Comparison of ENCODE assay signal across 6 cellular contexts in genomic region chr22:10572531-10572930, GRCh38.
A peak's percentile ranks its signal among the peaks of the same experiment; 100 is the strongest.
DNase-seq lines count a peak whose midpoint lies in the region; ATAC-seq and TF ChIP-seq lines count a peak whose summit lies in the region.
"Not testable (repeated sequence)": the region's sequence is repeated elsewhere in the genome, so short reads cannot be mapped to it uniquely, and the experiment has no call there.

No MANE protein-coding gene starts in this region.

- H3K9me3 ChIP-seq in BE2C, mucosa of descending colon, testis: not testable (repeated sequence)

- ATAC-seq in mucosa of descending colon: not testable (repeated sequence)

- not testable (repeated sequence) for TF ChIP-seq CTCF in BE2C (IDR thresholded peaks at IDR 0.05; ENCODE audit: low read depth, low read length); mucosa of descending colon (IDR thresholded peaks at IDR 0.05); testis (IDR thresholded peaks at IDR 0.05)

- not testable (repeated sequence) for H3K4me3 ChIP-seq in BE2C (ENCODE audit: low read depth, low read length); mucosa of descending colon; testis
- peak overlapping the region; percentile 39; the same call in 1 of the 2 replicates for H3K4me3 ChIP-seq in GM08714 (ENCODE audit: low read length)

- not testable (repeated sequence) for H3K27me3 ChIP-seq in BE2C, testis

- H3K36me3 ChIP-seq in BE2C; mucosa of descending colon (ENCODE audit: low read depth); testis (ENCODE audit: low read depth, missing control alignments): not testable (repeated sequence)

- not testable (repeated sequence) for H3K4me1 ChIP-seq in BE2C; mucosa of descending colon (ENCODE audit: low read depth); testis

- intact Hi-C loops in mucosa of descending colon (cut with DNase I, micrococcal nuclease); posterior vena cava (cut with DNase I); testis (cut with DNase I; ENCODE audit: low total_unique reads): not testable (repeated sequence)

- not testable (repeated sequence) for H3K27ac ChIP-seq in testis

- whole genome bisulfite sequencing in testis, 2 donors: 40 to 60% methylated on average over 1 to 26 of the region's 42 CpGs

- DNase-seq in BE2C (peak; percentile 2), mucosa of descending colon (peak in 2 of 3 donors; percentile 1 to 2), posterior vena cava (ENCODE audit: low spot score) (peak; percentile 23), testis (peak; percentile 9)
- DNase-seq in activated effector memory CD4-positive, alpha-beta T cell treated with anti-CD3 and anti-CD28 coated beads, Interleukin-2, amount 50 U/mL, for 16 hours: peak; percentile 19

- TF ChIP-seq POLR2A in testis (IDR thresholded peaks at IDR 0.05): not testable (repeated sequence)
